In the genomic region with DNA sequence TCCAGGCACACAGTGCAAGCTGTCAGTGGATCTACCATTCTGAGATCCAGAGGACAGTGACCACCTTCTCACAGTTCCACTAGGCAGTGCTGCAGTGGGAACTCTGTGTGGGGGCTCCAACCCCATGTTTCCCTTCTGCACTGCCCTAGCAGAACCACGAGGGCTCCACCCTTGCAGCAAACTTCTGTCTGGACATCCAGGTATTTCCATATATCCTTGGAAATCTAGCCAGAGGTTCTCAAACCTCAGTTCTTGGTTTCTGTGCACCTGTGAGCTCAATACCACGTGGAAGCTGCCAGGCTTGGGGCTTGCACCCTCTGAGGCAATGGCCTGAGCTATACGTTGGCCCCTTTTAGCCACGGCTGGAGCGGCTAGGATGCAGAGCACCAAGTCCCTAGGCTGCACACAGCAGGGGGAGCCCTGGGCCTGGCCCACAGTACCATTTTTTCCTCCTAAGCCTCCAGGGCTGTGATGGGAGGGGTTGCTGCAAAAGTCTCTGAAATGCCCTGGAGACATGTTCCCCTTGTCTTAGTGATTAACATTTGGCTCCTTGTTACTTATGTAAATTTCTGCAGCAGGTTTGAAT, we compare ENCODE assay signal across 16 cellular contexts.
"Had no signal": no experiment of that assay in that cellular context is flagged by ENCODE, and none has a peak within 500 bp of the region (broad histone marks: within the 10 kb centered on the region; RNA-seq: fewer than 3 reads in every experiment).

No MANE protein-coding gene starts in this region.

- ATAC-seq: activated naive CD4-positive, alpha-beta T cell treated with anti-CD3 and anti-CD28 coated beads, Interleukin-2, amount 50 U/mL, for 72 hours; naive thymus-derived CD8-positive, alpha-beta T cell had no signal

- H3K9ac ChIP-seq: neural progenitor cell had no signal

- H3K4me3 ChIP-seq: hepatocyte, left ventricle myocardium inferior, neural progenitor cell had no signal

- DNase-seq: activated T-cell treated with anti-CD3 and anti-CD28 coated beads, Interleukin-2, amount 50 U/mL, for 1 hour; aorta; effector CD4-positive, alpha-beta T cell; foreskin melanocyte; left ventricle myocardium inferior; naive thymus-derived CD8-positive, alpha-beta T cell; retina; stimulated activated CD4-positive, alpha-beta T cell treated with anti-CD3 and anti-CD28 coated beads, Interleukin-4, amount 100 ng/mL, for 24 hours; stimulated activated naive CD4-positive, alpha-beta T cell treated with Interleukin-2 at 50 U/mL for 16 hours; T-helper 9 cell had no signal

- H3K27ac ChIP-seq: hepatocyte, left ventricle myocardium inferior, neural progenitor cell had no signal

- H3K27me3 Mint-ChIP-seq: dendritic cell treated with granulocyte-macrophage colony-stimulating factor and Interleukin-4, amounts not matched to agents 40 ng/mL and 50 ng/mL, for 4 days; naive thymus-derived CD8-positive, alpha-beta T cell had no signal

- H3K27ac Mint-ChIP-seq: activated naive CD4-positive, alpha-beta T cell treated with anti-CD3 and anti-CD28 coated beads, Interleukin-2, amount 50 U/mL, for 72 hours; brain; dendritic cell treated with granulocyte-macrophage colony-stimulating factor and Interleukin-4, amounts not matched to agents 40 ng/mL and 50 ng/mL, for 4 days; mesothelial cell of epicardium; naive thymus-derived CD8-positive, alpha-beta T cell; neural progenitor cell had no signal

- H3K27me3 ChIP-seq: hepatocyte, neural progenitor cell had no signal

- H3K4me2 ChIP-seq: hepatocyte, neural progenitor cell had no signal

- H3K4me1 Mint-ChIP-seq: mesothelial cell of epicardium, neural progenitor cell had no signal

- H3K4me3 Mint-ChIP-seq: brain; dendritic cell treated with granulocyte-macrophage colony-stimulating factor and Interleukin-4, amounts not matched to agents 40 ng/mL and 50 ng/mL, for 4 days; mesothelial cell of epicardium; naive thymus-derived CD8-positive, alpha-beta T cell; neural progenitor cell had no signal
